Comparison of ENCODE assay signal across 8 cellular contexts in genomic region chr11:59615132-59615636, GRCh38. TPM values are rescaled to one million over a fixed set of nuclear protein-coding genes. Genes with fewer than 3 reads are reported as not detected.
DNase-seq lines count a peak whose midpoint lies in the region; ATAC-seq lines count a peak whose summit lies in the region.

No MANE protein-coding gene starts in this region.

- 0 out of 2 replicates have a peak, but pooled peaks cover 6% of the 10 kb centered on the region for H4K20me1 ChIP-seq in GM23248 (ENCODE audit: insufficient read depth)

- peak; percentile 1 for DNase-seq in DMS53 treated with DMSO at 0.1 percent for 48 hours (lab: John Stamatoyannopoulos, UW; ENCODE audit: unreplicated experiment)
- peak; percentile 50 for DNase-seq in GM23248
- DNase-seq in MG63, result peak; percentile 15
- peak; percentile 68 for DNase-seq in activated CD4-positive, alpha-beta T cell treated with anti-CD3 and anti-CD28 coated beads, Interleukin-2, amount 10 ng/mL, durations not matched to agents 7 days and 5 days
- peak in 1 of 2 donors; percentile 51 for DNase-seq in memory B cell (ENCODE audit: low spot score in 2 of 2)
- peak; percentile 31 for DNase-seq in stimulated activated CD8-positive, alpha-beta memory T cell treated with anti-CD3 and anti-CD28 coated beads, Interleukin-12 subunit alpha, Interleukin-12 subunit beta, amount 100 ng/mL, for 24 hours (ENCODE audit: extremely low read depth)
- no peak for DNase-seq in AG08395 (ENCODE audit: low spot score)

- 1 to 3% methylated on average over 13 to 18 of the region's 51 CpGs for WGBS in GM23248 (ENCODE audit: low coverage in 1 of 2, low lambda C conversion rate in 2 of 2, missing lambda C conversion rate in 2 of 2), 2 experiments

- peak overlapping the region; percentile 99 for H3K4me2 ChIP-seq in GM23248 (ENCODE audit: unreplicated experiment)

- H2AFZ ChIP-seq in GM23248, result peak overlapping the region; percentile 52; the same call in 1 of the 2 replicates

- H3K4me1 Mint-ChIP-seq in activated CD4-positive, alpha-beta T cell treated with anti-CD3 and anti-CD28 coated beads, Interleukin-2, amount 10 ng/mL, durations not matched to agents 7 days and 5 days, result peaks cover 58% of the 10 kb centered on the region
- peaks cover 40% of the 10 kb centered on the region for H3K4me1 Mint-ChIP-seq in dendritic cell treated with granulocyte-macrophage colony-stimulating factor and Interleukin-4, amounts not matched to agents 40 ng/mL and 50 ng/mL, for 4 days (ENCODE audit: low read depth)
- peaks cover 25% of the 10 kb centered on the region for H3K4me1 Mint-ChIP-seq in memory B cell

- H3K4me3 Mint-ChIP-seq in activated CD4-positive, alpha-beta T cell treated with anti-CD3 and anti-CD28 coated beads, Interleukin-2, amount 10 ng/mL, durations not matched to agents 7 days and 5 days, result peak overlapping the region; percentile 93
- peak overlapping the region; percentile 89 for H3K4me3 Mint-ChIP-seq in dendritic cell treated with granulocyte-macrophage colony-stimulating factor and Interleukin-4, amounts not matched to agents 40 ng/mL and 50 ng/mL, for 4 days
- peak overlapping the region; percentile 99 for H3K4me3 Mint-ChIP-seq in memory B cell

- POLR2A ChIA-PET in activated CD4-positive, alpha-beta T cell treated with anti-CD3 and anti-CD28 coated beads, Interleukin-2, amount 10 ng/mL, durations not matched to agents 7 days and 5 days (lab: Charles Lee), result interaction anchor here (0.9 kb wide), 1 partner anchor 23 kb away, joined by 3 read pairs; no protein-coding TSS in a partner anchor

- H3K79me2 ChIP-seq in GM23248 (ENCODE audit: insufficient read depth), result peaks cover 50% of the 10 kb centered on the region

- peak overlapping the region; percentile 80 for H3K27ac ChIP-seq in GM23248

- peaks cover 21% of the 10 kb centered on the region for H3F3A ChIP-seq in GM23248 (ENCODE audit: insufficient read depth)

- H3K4me1 ChIP-seq in GM23248 (ENCODE audit: insufficient read depth), result peaks cover 31% of the 10 kb centered on the region

- ATAC-seq in memory B cell (ENCODE audit: low read depth), result peak; percentile 14

- CTCF ChIA-PET in activated CD4-positive, alpha-beta T cell treated with anti-CD3 and anti-CD28 coated beads, Interleukin-2, amount 10 ng/mL, durations not matched to agents 7 days and 5 days (lab: Charles Lee), result interaction anchor here (0.9 to 1.9 kb wide), 8 partner anchors 22 to 78 kb away, joined by 3 to 5 read pairs (median 4); no protein-coding TSS in a partner anchor

- H3K27me3 ChIP-seq in GM23248 (replicated peaks; ENCODE audit: insufficient read depth) (no peaks in the 10 kb centered on the region), MG63 (no peaks in the 10 kb centered on the region)

- H3K27me3 Mint-ChIP-seq in activated CD4-positive, alpha-beta T cell treated with anti-CD3 and anti-CD28 coated beads, Interleukin-2, amount 10 ng/mL, durations not matched to agents 7 days and 5 days, result no peaks in the 10 kb centered on the region
- no peaks in the 10 kb centered on the region for H3K27me3 Mint-ChIP-seq in dendritic cell treated with granulocyte-macrophage colony-stimulating factor and Interleukin-4, amounts not matched to agents 40 ng/mL and 50 ng/mL, for 4 days
- H3K27me3 Mint-ChIP-seq in memory B cell, result no peaks in the 10 kb centered on the region

- in situ Hi-C loops in GM23248 (cut with MboI), result no loop called here

- peak overlapping the region; percentile 89 for H3K9ac ChIP-seq in GM23248

- peak overlapping the region; percentile 93 for H3K27ac Mint-ChIP-seq in activated CD4-positive, alpha-beta T cell treated with anti-CD3 and anti-CD28 coated beads, Interleukin-2, amount 10 ng/mL, durations not matched to agents 7 days and 5 days
- H3K27ac Mint-ChIP-seq in dendritic cell treated with granulocyte-macrophage colony-stimulating factor and Interleukin-4, amounts not matched to agents 40 ng/mL and 50 ng/mL, for 4 days, result peak overlapping the region; percentile 98
- peak overlapping the region; percentile 89 for H3K27ac Mint-ChIP-seq in memory B cell

- no peaks in the 10 kb centered on the region for H3K36me3 ChIP-seq in GM23248 (ENCODE audit: low read depth)
- H3K36me3 ChIP-seq in MG63, result peaks cover 20% of the 10 kb centered on the region

- H3K4me3 ChIP-seq in GM23248 (peak overlapping the region; percentile 97), MG63 (peak overlapping the region; percentile 78)

- no peaks in the 10 kb centered on the region for H3K9me3 Mint-ChIP-seq in activated CD4-positive, alpha-beta T cell treated with anti-CD3 and anti-CD28 coated beads, Interleukin-2, amount 10 ng/mL, durations not matched to agents 7 days and 5 days
- no peaks in the 10 kb centered on the region for H3K9me3 Mint-ChIP-seq in dendritic cell treated with granulocyte-macrophage colony-stimulating factor and Interleukin-4, amounts not matched to agents 40 ng/mL and 50 ng/mL, for 4 days
- no peaks in the 10 kb centered on the region for H3K9me3 Mint-ChIP-seq in memory B cell

- H3K36me3 Mint-ChIP-seq in activated CD4-positive, alpha-beta T cell treated with anti-CD3 and anti-CD28 coated beads, Interleukin-2, amount 10 ng/mL, durations not matched to agents 7 days and 5 days (ENCODE audit: low read depth), result peaks cover 29% of the 10 kb centered on the region
- peaks cover 30% of the 10 kb centered on the region for H3K36me3 Mint-ChIP-seq in dendritic cell treated with granulocyte-macrophage colony-stimulating factor and Interleukin-4, amounts not matched to agents 40 ng/mL and 50 ng/mL, for 4 days (ENCODE audit: low read depth)
- peaks cover 3% of the 10 kb centered on the region for H3K36me3 Mint-ChIP-seq in memory B cell

- H3K9me2 ChIP-seq in GM23248 (ENCODE audit: insufficient read depth), result no peaks in the 10 kb centered on the region

- H3K9me3 ChIP-seq in GM23248 (ENCODE audit: low read depth) (no peaks in the 10 kb centered on the region), MG63 (no peaks in the 10 kb centered on the region)

- intact Hi-C loops in dendritic cell treated with granulocyte-macrophage colony-stimulating factor and Interleukin-4, amounts not matched to agents 40 ng/mL and 50 ng/mL, for 4 days (cut with micrococcal nuclease), result loop anchor here (5.0 to 10.0 kb wide), 2 partner anchors 53 to 190 kb away; no protein-coding TSS in a partner anchor

RNA-seq across cellular contexts. Expression of gene OSBP, which starts 0.4 kb away (rescaled TPM):
- 17.2 and 26.4 TPM in 2 replicates for total RNA-seq in GM23248 (2014; rRNA removed; shearing (Covaris generic))
- 10.7 and 12.8 TPM in 2 replicates for polyA plus RNA-seq in GM23248 (2016; fragmentation: Nextera tagmentation; extraction: Ambion mirVana)
- total RNA-seq in MG63 (2014; rRNA removed; shearing (Covaris generic); ENCODE audit: low replicate concordance), result 19.1 and 23.8 TPM in 2 replicates
- 10 to 100 TPM; 36.4 to 43.6 TPM for total RNA-seq in activated CD4-positive, alpha-beta T cell treated with anti-CD3 and anti-CD28 coated beads, Interleukin-2, amount 10 ng/mL, durations not matched to agents 7 days and 5 days

RNA-seq across cellular contexts. Expression of gene PATL1, which starts 53.7 kb away (rescaled TPM):
- total RNA-seq in GM23248 (2014; rRNA removed; shearing (Covaris generic)), result 9.6 and 12.5 TPM in 2 replicates
- polyA plus RNA-seq in GM23248 (2016; fragmentation: Nextera tagmentation; extraction: Ambion mirVana), result 8.5 and 10.7 TPM in 2 replicates
- 8.4 and 9.9 TPM in 2 replicates for total RNA-seq in MG63 (2014; rRNA removed; shearing (Covaris generic); ENCODE audit: low replicate concordance)
- 10 to 100 TPM; 47.2 to 59.6 TPM for total RNA-seq in activated CD4-positive, alpha-beta T cell treated with anti-CD3 and anti-CD28 coated beads, Interleukin-2, amount 10 ng/mL, durations not matched to agents 7 days and 5 days
